In the genomic region with DNA sequence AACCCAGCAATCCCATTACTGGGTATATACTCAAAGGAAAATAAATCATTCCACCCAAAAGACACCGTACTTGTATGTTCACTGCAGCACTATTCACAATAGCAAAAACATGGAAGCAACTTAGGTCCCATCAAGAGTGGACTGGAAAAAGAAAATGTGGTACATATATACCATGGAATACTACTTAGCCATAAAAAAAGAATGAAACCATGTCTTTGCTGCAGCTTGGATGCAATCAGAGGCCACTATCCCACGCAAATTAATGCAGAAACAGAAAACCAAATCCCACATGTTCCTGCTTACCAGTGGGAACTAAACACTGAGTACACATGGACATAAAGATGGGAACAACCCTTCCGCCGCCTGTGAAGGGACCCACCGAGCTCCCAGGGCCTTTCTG, we compare ENCODE assay signal across 11 cellular contexts.
"Had no signal": no experiment of that assay in that cellular context is flagged by ENCODE, and none has a peak within 500 bp of the region (broad histone marks: within the 10 kb centered on the region; RNA-seq: fewer than 3 reads in every experiment).

No MANE protein-coding gene starts in this region.

- H3K4me2 ChIP-seq: GM23338 had no signal

- H3K4me1 ChIP-seq: HAP-1 had no signal

- H3K4me3 ChIP-seq: GM23248, GM23338, HAP-1 had no signal

- H3K9ac ChIP-seq: GM23248 had no signal

- DNase-seq: GM23248, GOT3, H7, H9, HCEC 1CT, HFFc6 had no signal

- H3K27ac ChIP-seq: GM23248 had no signal

- H3K36me3 ChIP-seq: HAP-1 had no signal

- H2AFZ ChIP-seq: GM23248, GM23338 had no signal

- ATAC-seq: GM23338, HCT116 had no signal

- FAIRE-seq: H1, H54 had no signal
